In genomic region chr16:73921295-73921694, GRCh38 we compare ENCODE assay signal across 16 cellular contexts.
DNase-seq lines count a peak whose midpoint lies in the region; ATAC-seq and TF ChIP-seq lines count a peak whose summit lies in the region.
"Had no signal": no experiment of that assay in that cellular context is flagged by ENCODE, and none has a peak within 500 bp of the region (broad histone marks: within the 10 kb centered on the region; RNA-seq: fewer than 3 reads in every experiment).

No MANE protein-coding gene starts in this region.

- no peak overlapping the region for H2BK120ac ChIP-seq in IMR-90 (ENCODE audit: low read depth, low read length)

- H3K27ac Mint-ChIP-seq in MCF 10A (ENCODE audit: low read depth, unreplicated experiment) = no peak overlapping the region
- no peak overlapping the region for H3K27ac Mint-ChIP-seq in glutamatergic neuron (ENCODE audit: unreplicated experiment)
- H3K27ac Mint-ChIP-seq: B cell; CD8-positive, alpha-beta T cell; GM23338 had no signal

- DNase-seq in MCF 10A (ENCODE audit: unreplicated experiment) (peak; percentile 41), breast epithelium (ENCODE audit: low spot score in 2 of 2) (no peak), IMR-90 (no peak), epithelial cell of esophagus (ENCODE audit: low read depth) (peak; percentile 3), glutamatergic neuron (no peak), mucosa of descending colon (no peak)
- DNase-seq: Calu3; CD8-positive, alpha-beta T cell; DMS79 treated with DMSO at 0.1 percent for 48 hours; HCEC 1CT had no signal

- no peak overlapping the region for H2BK20ac ChIP-seq in IMR-90 (ENCODE audit: low read depth, low read length)

- dilution Hi-C loops in IMR-90 (cut with HindIII; ENCODE audit: low sequenced_read_pairs, unreplicated experiment) = no loop called here

- in situ Hi-C loops in IMR-90 (cut with MboI; ENCODE audit: low sequenced_read_pairs) = no loop called here

- H2AK5ac ChIP-seq in IMR-90 (ENCODE audit: low read depth, low read length) = no peak overlapping the region

- H3K4me2 ChIP-seq in IMR-90 (ENCODE audit: low read depth, low read length) = no peak overlapping the region
- H3K4me2 ChIP-seq: BLaER1 treated with 17β-estradiol and CSF1 and Interleukin-3, amounts not matched to agents 10 nM and 100 nM; GM23338 had no signal

- POLR2A ChIA-PET in MCF 10A (lab: Yijun Ruan, JAX) = no interaction called here
- POLR2A ChIA-PET in IMR-90 (lab: Charles Lee; ENCODE audit: unreplicated experiment) = no interaction called here

- H3K18ac ChIP-seq in IMR-90 (ENCODE audit: low read depth, low read length) = no peak overlapping the region

- H3K27ac ChIP-seq in breast epithelium (no peak overlapping the region), IMR-90 (ENCODE audit: insufficient read depth, low read length) (no peak overlapping the region)
- H3K27ac ChIP-seq: BLaER1 treated with 17β-estradiol and CSF1 and Interleukin-3, amounts not matched to agents 10 nM and 100 nM had no signal

- H3K79me1 ChIP-seq in IMR-90 (ENCODE audit: low read depth in 1 of 2, low read length in 2 of 2) = no peaks in the 10 kb centered on the region

- H3K56ac ChIP-seq in IMR-90 (ENCODE audit: extremely low read depth, insufficient read depth, low read length) = no peak overlapping the region

- no peak overlapping the region for H3K4me3 Mint-ChIP-seq in MCF 10A (ENCODE audit: unreplicated experiment)
- H3K4me3 Mint-ChIP-seq in glutamatergic neuron (ENCODE audit: unreplicated experiment) = no peak overlapping the region
- H3K4me3 Mint-ChIP-seq: B cell; CD8-positive, alpha-beta T cell; GM23338 had no signal

- H3K27me3 ChIP-seq in breast epithelium = peaks cover 0 to 8% of the 10 kb centered on the region in 2 donors
- H3K27me3 ChIP-seq in IMR-90 (ENCODE audit: control insufficient read depth, insufficient read depth, low read length) = no peaks in the 10 kb centered on the region
- H3K27me3 ChIP-seq: BLaER1 treated with 17β-estradiol and CSF1 and Interleukin-3, amounts not matched to agents 10 nM and 100 nM had no signal

- TF ChIP-seq RAD21 in IMR-90 (IDR thresholded peaks at IDR 0.05; ENCODE audit: low read length) = no peak

- no peaks in the 10 kb centered on the region for H3K9me1 ChIP-seq in IMR-90 (ENCODE audit: insufficient read depth, low read length)

- H2AFZ ChIP-seq in IMR-90 (replicated peaks; ENCODE audit: low read length, poor library complexity) = no peak overlapping the region

- no peak overlapping the region for H3K14ac ChIP-seq in IMR-90 (replicated peaks; ENCODE audit: low read depth, low read length)

- H3K9me3 ChIP-seq in breast epithelium (peaks cover 0 to under 1% of the 10 kb centered on the region in 2 donors), IMR-90 (ENCODE audit: control insufficient read depth, insufficient read depth, low read length) (peaks cover 2% of the 10 kb centered on the region; the same call in 1 of the 2 replicates), mucosa of descending colon (no peaks in the 10 kb centered on the region)

- H3K4me1 Mint-ChIP-seq in MCF 10A (ENCODE audit: insufficient read depth, unreplicated experiment) (peaks cover 6% of the 10 kb centered on the region), glutamatergic neuron (ENCODE audit: low read depth, unreplicated experiment) (peaks cover 9% of the 10 kb centered on the region)
- H3K4me1 Mint-ChIP-seq: B cell had no signal

- no peaks in the 10 kb centered on the region for H4K20me1 ChIP-seq in IMR-90 (ENCODE audit: insufficient read depth, low read length)
- H4K20me1 ChIP-seq: BLaER1 treated with 17β-estradiol and CSF1 and Interleukin-3, amounts not matched to agents 10 nM and 100 nM had no signal

- WGBS in IMR-90 (ENCODE audit: extremely low coverage in 2 of 2, insufficient read length in 1 of 2), 2 experiments = no CpG with 5 or more reads among the region's 3 CpGs

- H4K8ac ChIP-seq in IMR-90 (ENCODE audit: low read depth in 2 of 2, low read length in 2 of 2) = no peak overlapping the region

- no TSS peak for BruUV-seq in MCF 10A (replicated peaks; lab: Mats Ljungman, UMichigan)
- BruUV-seq in IMR-90 (replicated peaks; lab: Mats Ljungman, UMichigan) = no TSS peak

- H3K23ac ChIP-seq in IMR-90 (ENCODE audit: low read depth, low read length) = no peak overlapping the region

- no peak overlapping the region for H2BK5ac ChIP-seq in IMR-90 (ENCODE audit: low read depth, low read length, poor library complexity, severe bottlenecking)

- H4K5ac ChIP-seq in IMR-90 (ENCODE audit: low read depth, low read length) = no peak overlapping the region

- no peaks in the 10 kb centered on the region for H3K9me3 Mint-ChIP-seq in MCF 10A (ENCODE audit: unreplicated experiment)
- H3K9me3 Mint-ChIP-seq in glutamatergic neuron (ENCODE audit: unreplicated experiment) = no peaks in the 10 kb centered on the region
- H3K9me3 Mint-ChIP-seq: CD8-positive, alpha-beta T cell had no signal

- TF ChIP-seq CTCF in MCF 10A (IDR thresholded peaks at IDR 0.05; ENCODE audit: unreplicated experiment) (no peak), breast epithelium (IDR thresholded peaks at IDR 0.05) (no peak), IMR-90 (conservative IDR thresholded peaks at IDR 0.05; ENCODE audit: low read depth, low read length) (no peak), epithelial cell of esophagus (IDR thresholded peaks at IDR 0.05; ENCODE audit: insufficient read depth, low read depth, low read length, missing control alignments) (no peak), glutamatergic neuron (IDR thresholded peaks at IDR 0.05; ENCODE audit: partially characterized antibody, unreplicated experiment) (no peak), mucosa of descending colon (IDR thresholded peaks at IDR 0.05) (no peak)

- H3K27me3 Mint-ChIP-seq in MCF 10A (ENCODE audit: insufficient read depth, unreplicated experiment) (peaks cover 100% of the 10 kb centered on the region), glutamatergic neuron (ENCODE audit: unreplicated experiment) (no peaks in the 10 kb centered on the region)
- H3K27me3 Mint-ChIP-seq: B cell had no signal

- ATAC-seq in IMR-90 (ENCODE audit: low read depth) (no peak), GM21786 (IDR thresholded peaks at IDR 0.05; ENCODE audit: unreplicated experiment) (no peak), mucosa of descending colon (no peak)
- ATAC-seq: CD8-positive, alpha-beta T cell; GM12878; GM23338; K562 had no signal

- TF ChIP-seq POLR2A in breast epithelium (IDR thresholded peaks at IDR 0.05) (no peak), IMR-90 (IDR thresholded peaks at IDR 0.05; ENCODE audit: low read depth, low read length) (no peak)

- H3K4me3 ChIP-seq in breast epithelium (no peak overlapping the region), IMR-90 (ENCODE audit: insufficient read depth, low read depth, low read length) (no peak overlapping the region), epithelial cell of esophagus (ENCODE audit: low read length) (no peak overlapping the region), mucosa of descending colon (no peak overlapping the region)
- H3K4me3 ChIP-seq: BLaER1 treated with 17β-estradiol and CSF1 and Interleukin-3, amounts not matched to agents 10 nM and 100 nM; GM12878; GM23338; K562 had no signal

- H3K36me3 Mint-ChIP-seq in MCF 10A (ENCODE audit: insufficient read depth, unreplicated experiment) (no peaks in the 10 kb centered on the region), glutamatergic neuron (ENCODE audit: unreplicated experiment) (no peaks in the 10 kb centered on the region)
- H3K36me3 Mint-ChIP-seq: CD8-positive, alpha-beta T cell had no signal

- H4K91ac ChIP-seq in IMR-90 (ENCODE audit: insufficient read depth, low read depth, low read length) = no peak overlapping the region

- no peak overlapping the region for H2AK9ac ChIP-seq in IMR-90 (replicated peaks; ENCODE audit: low read depth, low read length, poor library complexity)

- CTCF ChIA-PET in MCF 10A (lab: Yijun Ruan, JAX) = interaction anchor here (0.6 to 1.2 kb wide), 2 partner anchors 420 to 434 kb away, joined by 3 read pairs; no protein-coding TSS in a partner anchor
- CTCF ChIA-PET in IMR-90 (lab: Yijun Ruan, JAX) = no interaction called here

- H3K36me3 ChIP-seq in breast epithelium (no peaks in the 10 kb centered on the region), IMR-90 (ENCODE audit: control insufficient read depth, insufficient read depth, low read length) (no peaks in the 10 kb centered on the region), mucosa of descending colon (ENCODE audit: low read depth) (no peaks in the 10 kb centered on the region)
- H3K36me3 ChIP-seq: BLaER1 treated with 17β-estradiol and CSF1 and Interleukin-3, amounts not matched to agents 10 nM and 100 nM had no signal

- intact Hi-C loops in MCF 10A (cut with micrococcal nuclease) = no loop called here
- intact Hi-C loops in breast epithelium (cut with DNase I; ENCODE audit: low total_unique reads) = no loop called here
- intact Hi-C loops in IMR-90 (cut with micrococcal nuclease) = no loop called here
- intact Hi-C loops in mucosa of descending colon (cut with DNase I, micrococcal nuclease) = no loop called here

- no peak overlapping the region for H3K9ac ChIP-seq in IMR-90 (ENCODE audit: low read depth, low read length)
- H3K9ac ChIP-seq: BLaER1 treated with 17β-estradiol and CSF1 and Interleukin-3, amounts not matched to agents 10 nM and 100 nM had no signal

- H3K4ac ChIP-seq in IMR-90 (ENCODE audit: low read depth, low read length) = no peak overlapping the region

- no peaks in the 10 kb centered on the region for H3K4me1 ChIP-seq in breast epithelium
- H3K4me1 ChIP-seq in IMR-90 (ENCODE audit: control insufficient read depth, insufficient read depth, low read length) = no peaks in the 10 kb centered on the region
- H3K4me1 ChIP-seq in mucosa of descending colon (ENCODE audit: low read depth) = no peaks in the 10 kb centered on the region
- H3K4me1 ChIP-seq: BLaER1 treated with 17β-estradiol and CSF1 and Interleukin-3, amounts not matched to agents 10 nM and 100 nM had no signal

- H2BK15ac ChIP-seq in IMR-90 (ENCODE audit: low read depth, low read length) = no peak overlapping the region

TF ChIP-seq in IMR-90, 13 proteins besides CTCF, POLR2A, EP300 and RAD21:
- no peak for TF ChIP-seq BHLHE40 (IDR thresholded peaks at IDR 0.05; ENCODE audit: low read depth, low read length)
- peak; percentile 50; the same call in 1 of the 2 replicates for TF ChIP-seq CEBPB (IDR thresholded peaks at IDR 0.05; ENCODE audit: low read depth, low read length)

Comparison
In these comparisons a context has a peak if more than half of its experiments do, and no peak if none do; other contexts are left out.
1. DNase-seq: peak in MCF 10A (single experiment) and epithelial cell of esophagus (single experiment); none in breast epithelium (0 of 2), IMR-90 (single experiment), glutamatergic neuron (single experiment) and mucosa of descending colon (0 of 3).